1 cellular context compared by ENCODE assay signal in the genomic region with DNA sequence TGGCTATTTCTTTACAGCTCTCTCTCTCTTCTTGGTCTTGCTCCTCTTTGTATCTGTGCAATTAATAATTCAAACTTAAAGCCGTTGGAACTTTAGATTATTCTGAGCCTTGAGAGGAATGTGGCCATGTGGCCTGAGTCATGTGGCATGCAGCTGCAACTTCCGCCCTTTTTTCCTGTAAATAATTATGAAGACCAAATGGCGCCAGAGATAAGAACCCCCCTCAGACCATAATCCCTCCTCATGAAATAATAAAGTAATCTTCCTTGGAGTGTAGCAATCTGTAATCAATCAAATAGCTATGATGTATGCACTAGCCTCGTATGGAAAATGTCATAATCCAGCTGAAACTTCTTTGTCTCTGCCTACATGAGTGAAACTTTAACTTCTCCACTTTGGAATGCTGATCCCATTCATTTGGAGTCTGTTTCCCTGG.
A peak's percentile ranks its signal among the peaks of the same experiment; 100 is the strongest.
TF ChIP-seq lines count a peak whose summit lies in the region.

No MANE protein-coding gene starts in this region.

TF ChIP-seq in H1, 55 proteins besides CTCF, POLR2A, EP300 and RAD21:
- TF ChIP-seq, protein P1, sequence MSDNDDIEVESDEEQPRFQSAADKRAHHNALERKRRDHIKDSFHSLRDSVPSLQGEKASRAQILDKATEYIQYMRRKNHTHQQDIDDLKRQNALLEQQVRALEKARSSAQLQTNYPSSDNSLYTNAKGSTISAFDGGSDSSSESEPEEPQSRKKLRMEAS (IDR thresholded peaks at IDR 0.05), result peak; percentile 68; the same call in 1 of the 2 replicates
- TF ChIP-seq BCL11A (IDR thresholded peaks at IDR 0.05; ENCODE audit: low read depth in 2 of 2, low read length in 2 of 2), result no peak
- TF ChIP-seq, protein P2, sequence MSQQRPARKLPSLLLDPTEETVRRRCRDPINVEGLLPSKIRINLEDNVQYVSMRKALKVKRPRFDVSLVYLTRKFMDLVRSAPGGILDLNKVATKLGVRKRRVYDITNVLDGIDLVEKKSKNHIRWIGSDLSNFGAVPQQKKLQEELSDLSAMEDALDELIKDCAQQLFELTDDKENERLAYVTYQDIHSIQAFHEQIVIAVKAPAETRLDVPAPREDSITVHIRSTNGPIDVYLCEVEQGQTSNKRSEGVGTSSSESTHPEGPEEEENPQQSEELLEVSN (IDR thresholded peaks at IDR 0.05), result peak; percentile 88
